23 cellular contexts compared by ENCODE assay signal in the genomic region with DNA sequence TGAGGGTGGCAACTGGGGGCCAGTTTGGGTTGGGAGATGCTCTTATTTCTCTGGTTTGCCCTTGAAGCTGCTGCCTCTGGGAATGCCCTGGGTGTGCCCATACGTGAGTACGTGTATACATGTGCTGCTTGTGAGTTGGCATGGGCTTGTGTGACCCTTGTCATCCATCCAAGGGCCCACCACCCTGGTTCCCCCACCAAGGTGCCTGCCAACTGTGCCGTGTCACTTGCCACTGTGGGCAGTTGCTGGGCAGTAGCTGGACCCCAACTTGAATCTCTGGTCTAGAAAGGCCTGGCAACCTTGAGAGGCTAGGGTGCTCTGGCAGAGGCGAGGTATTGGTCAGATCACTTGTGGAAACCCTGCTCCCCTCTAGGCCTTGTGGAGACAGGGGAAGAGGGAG. TPM values are rescaled to one million over a fixed set of nuclear protein-coding genes. Genes with fewer than 3 reads are reported as not detected.
A peak's percentile ranks its signal among the peaks of the same experiment; 100 is the strongest.
DNase-seq lines count a peak whose midpoint lies in the region; ATAC-seq and TF ChIP-seq lines count a peak whose summit lies in the region.
"Had no signal": no experiment of that assay in that cellular context is flagged by ENCODE, and none has a peak within 500 bp of the region (broad histone marks: within the 10 kb centered on the region; RNA-seq: fewer than 3 reads in every experiment).

No MANE protein-coding gene starts in this region.

- no peaks in the 10 kb centered on the region for H3K36me3 ChIP-seq in CD4-positive, CD25-positive, alpha-beta regulatory T cell (ENCODE audit: control insufficient read depth, insufficient read depth, low read length)
- H3K36me3 ChIP-seq: BE2C had no signal

- H3K9me3 ChIP-seq in CD4-positive, CD25-positive, alpha-beta regulatory T cell (ENCODE audit: control insufficient read depth in 2 of 2, low read length in 2 of 2) = no peaks in the 10 kb centered on the region
- H3K9me3 ChIP-seq: A549, BE2C had no signal

- no peak overlapping the region for H3K27ac Mint-ChIP-seq in activated naive CD4-positive, alpha-beta T cell treated with anti-CD3 and anti-CD28 coated beads, Interleukin-2, amount 50 U/mL, for 24 hours
- H3K27ac Mint-ChIP-seq in CD4-positive, CD25-positive, alpha-beta regulatory T cell = peak overlapping the region in 1 of 3 donors; percentile 20
- peak overlapping the region in 1 of 5 experiments; percentile 65 for H3K27ac Mint-ChIP-seq in brain
- H3K27ac Mint-ChIP-seq in neural crest cell (ENCODE audit: unreplicated experiment) = no peak overlapping the region
- H3K27ac Mint-ChIP-seq: CD4-positive, alpha-beta memory T cell had no signal

- H3K4me1 Mint-ChIP-seq in activated naive CD4-positive, alpha-beta T cell treated with anti-CD3 and anti-CD28 coated beads, Interleukin-2, amount 50 U/mL, for 24 hours = peaks cover 5% of the 10 kb centered on the region
- peaks cover 0 to 22% (median 7%) of the 10 kb centered on the region in 4 donors for H3K4me1 Mint-ChIP-seq in CD4-positive, CD25-positive, alpha-beta regulatory T cell
- peaks cover 7% of the 10 kb centered on the region for H3K4me1 Mint-ChIP-seq in brain
- peaks cover 11% of the 10 kb centered on the region for H3K4me1 Mint-ChIP-seq in neural crest cell

- H3K27me3 ChIP-seq in CD4-positive, CD25-positive, alpha-beta regulatory T cell (ENCODE audit: control insufficient read depth, insufficient read depth, low read length) = no peaks in the 10 kb centered on the region
- H3K27me3 ChIP-seq: BE2C had no signal

- no peak overlapping the region for H3K4me3 ChIP-seq in CD4-positive, CD25-positive, alpha-beta regulatory T cell (ENCODE audit: low read depth, low read length)
- H3K4me3 ChIP-seq: A549; BLaER1 treated with 17β-estradiol and CSF1 and Interleukin-3, amounts not matched to agents 10 nM and 100 nM; GM23248 had no signal

- H3K9me3 Mint-ChIP-seq in activated naive CD4-positive, alpha-beta T cell treated with anti-CD3 and anti-CD28 coated beads, Interleukin-2, amount 50 U/mL, for 24 hours = no peaks in the 10 kb centered on the region
- H3K9me3 Mint-ChIP-seq in CD4-positive, CD25-positive, alpha-beta regulatory T cell = peaks cover 0 to 3% (median 0%) of the 10 kb centered on the region in 7 donors
- H3K9me3 Mint-ChIP-seq in brain (peaks cover 0 to 8% (median 4%) of the 10 kb centered on the region in 5 experiments), neural crest cell (no peaks in the 10 kb centered on the region)
- H3K9me3 Mint-ChIP-seq: CD4-positive, alpha-beta memory T cell had no signal

- H3K27ac ChIP-seq in CD4-positive, CD25-positive, alpha-beta regulatory T cell (ENCODE audit: insufficient read depth, low read length, poor library complexity, severe bottlenecking) = no peak overlapping the region
- H3K27ac ChIP-seq: A549; BLaER1 treated with 17β-estradiol and CSF1 and Interleukin-3, amounts not matched to agents 10 nM and 100 nM; GM23248 had no signal

- ATAC-seq in CD4-positive, CD25-positive, alpha-beta regulatory T cell (ENCODE audit: low read depth in 2 of 2) = no peak
- ATAC-seq: A549 had no signal

- H3K27me3 Mint-ChIP-seq in activated naive CD4-positive, alpha-beta T cell treated with anti-CD3 and anti-CD28 coated beads, Interleukin-2, amount 50 U/mL, for 24 hours = peaks cover 4% of the 10 kb centered on the region
- peaks cover 10% of the 10 kb centered on the region for H3K27me3 Mint-ChIP-seq in CD4-positive, CD25-positive, alpha-beta regulatory T cell
- no peaks in the 10 kb centered on the region for H3K27me3 Mint-ChIP-seq in brain
- H3K27me3 Mint-ChIP-seq in neural crest cell (ENCODE audit: low read depth) = peaks cover 9% of the 10 kb centered on the region
- H3K27me3 Mint-ChIP-seq: CD4-positive, alpha-beta memory T cell had no signal

- H3K36me3 Mint-ChIP-seq in activated naive CD4-positive, alpha-beta T cell treated with anti-CD3 and anti-CD28 coated beads, Interleukin-2, amount 50 U/mL, for 24 hours = no peaks in the 10 kb centered on the region
- H3K36me3 Mint-ChIP-seq in CD4-positive, CD25-positive, alpha-beta regulatory T cell = no peaks in the 10 kb centered on the region
- H3K36me3 Mint-ChIP-seq in brain = peaks cover under 1% of the 10 kb centered on the region
- H3K36me3 Mint-ChIP-seq in neural crest cell (ENCODE audit: low read depth) = peaks cover 9% of the 10 kb centered on the region
- H3K36me3 Mint-ChIP-seq: CD14-positive monocyte had no signal

- no peak for DNase-seq in activated naive CD4-positive, alpha-beta T cell treated with Interleukin-2 at 50 U/mL for 16 hours
- no peak for DNase-seq in CD4-positive, CD25-positive, alpha-beta regulatory T cell
- no peak for DNase-seq in neural crest cell (ENCODE audit: low read depth, low spot score)
- no peak for DNase-seq in cerebellum (ENCODE audit: low spot score)
- DNase-seq in NCI-H187 (lab: John Stamatoyannopoulos, UW) = no peak
- DNase-seq: 8988T; ACHN; AML-193; BE2C; Calu3; CD4-positive, alpha-beta memory T cell; COR-L47; DMS53; DMS79 treated with DMSO at 0.1 percent for 48 hours; GF-D8; GM23248; H7; HCEC 1CT had no signal

- peak overlapping the region; percentile 54 for H3K4me3 Mint-ChIP-seq in activated naive CD4-positive, alpha-beta T cell treated with anti-CD3 and anti-CD28 coated beads, Interleukin-2, amount 50 U/mL, for 24 hours
- H3K4me3 Mint-ChIP-seq in CD4-positive, CD25-positive, alpha-beta regulatory T cell = peak overlapping the region in 3 of 4 donors; percentile 39 to 49 (median 43)
- H3K4me3 Mint-ChIP-seq in brain (peak overlapping the region in 3 of 5 experiments; percentile 21 to 65 (median 41)), neural crest cell (peak overlapping the region; percentile 36)
- H3K4me3 Mint-ChIP-seq: CD14-positive monocyte had no signal

- no peak for TF ChIP-seq CTCF in brain (conservative IDR thresholded peaks at IDR 0.05)
- TF ChIP-seq CTCF in neural crest cell (conservative IDR thresholded peaks at IDR 0.05) = no peak

- H3K4me1 ChIP-seq in CD4-positive, CD25-positive, alpha-beta regulatory T cell (ENCODE audit: control insufficient read depth, insufficient read depth, low read length, poor library complexity, severe bottlenecking) = peaks cover 11% of the 10 kb centered on the region
- H3K4me1 ChIP-seq: BE2C had no signal

RNA-seq across cellular contexts. Expression of a gene that starts 2.4 kb away (rescaled TPM):
- 11.5 TPM for total RNA-seq in CD4-positive, CD25-positive, alpha-beta regulatory T cell
- polyA plus RNA-seq in CD4-positive, CD25-positive, alpha-beta regulatory T cell = 1 to 10 TPM; 3.5 to 8.4 (median 4.0) TPM
- 143 TPM for polyA plus RNA-seq in brain (ENCODE audit: insufficient read depth, low read depth, low replicate concordance)
- 275 and 277 TPM in 2 replicates for total RNA-seq in neural crest cell
- 35.7 TPM for total RNA-seq in cerebellum
